In genomic region chr2:172556284-172557033, GRCh38 we compare ENCODE assay signal across 8 cellular contexts. TPM values are rescaled to one million over a fixed set of nuclear protein-coding genes. Genes with fewer than 3 reads are reported as not detected.
DNase-seq lines count a peak whose midpoint lies in the region; ATAC-seq and TF ChIP-seq lines count a peak whose summit lies in the region.

No MANE protein-coding gene starts in this region.

- H2BK15ac ChIP-seq in neuronal stem cell (ENCODE audit: low read length): no peak overlapping the region

- ATAC-seq in GM19452 (IDR thresholded peaks at IDR 0.05; ENCODE audit: unreplicated experiment): peak; percentile 72
- peak; percentile 57 for ATAC-seq in HG03521 (IDR thresholded peaks at IDR 0.05; ENCODE audit: unreplicated experiment)
- ATAC-seq in PC-3: peak; percentile 51

- TF ChIP-seq CTCF in PC-3 (conservative IDR thresholded peaks at IDR 0.05; ENCODE audit: low read depth, low read length) (no peak), fibroblast of the aortic adventitia (IDR thresholded peaks at IDR 0.05; ENCODE audit: insufficient read depth, low read length) (no peak)

- H3K27ac ChIP-seq in PC-3 (ENCODE audit: low read length) (peak overlapping the region; percentile 38), neuronal stem cell (replicated peaks; ENCODE audit: low read length) (no peak overlapping the region)

- H3K27me3 ChIP-seq in PC-3 (ENCODE audit: low read length) (no peaks in the 10 kb centered on the region), neuronal stem cell (ENCODE audit: control insufficient read depth in 3 of 3, insufficient read depth in 3 of 3, low read depth in 1 of 3, low read length in 3 of 3) (peaks cover 0 to 6% (median 0%) of the 10 kb centered on the region in 3 experiments)

- intact Hi-C loops in PC-3 (cut with micrococcal nuclease): no loop called here
- intact Hi-C loops in activated T-helper 1 cell treated with anti-CD3 and anti-CD28 coated beads, Interleukin-12 subunit alpha, Interleukin-12 subunit beta, Interleukin-2, Interleukin-4 antibody, amounts not matched to agents 30 ng/mL and 10 ng/mL and 1 ng/mL, durations not matched to agents 14 hours and 24 hours and 36 hours (cut with micrococcal nuclease): loop anchor here (1.0 to 10.0 kb wide), 6 partner anchors 518 to 1930 kb away; partner anchors contain the start of genes GPR155, HAT1, MAP3K20 and OLA1

- peak overlapping the region; percentile 95 for H3K27ac Mint-ChIP-seq in activated T-helper 1 cell treated with anti-CD3 and anti-CD28 coated beads, Interleukin-12 subunit alpha, Interleukin-12 subunit beta, Interleukin-2, Interleukin-4 antibody, amounts not matched to agents 30 ng/mL and 10 ng/mL and 1 ng/mL, durations not matched to agents 14 hours and 24 hours and 36 hours

- H3K79me1 ChIP-seq in neuronal stem cell (ENCODE audit: low read depth, low read length): no peaks in the 10 kb centered on the region

- DNase-seq in COLO668 (lab: John Stamatoyannopoulos, UW; ENCODE audit: unreplicated experiment): peak; percentile 70
- peak; percentile 64 for DNase-seq in PC-3
- peak; percentile 65 for DNase-seq in activated T-helper 1 cell treated with anti-CD3 and anti-CD28 coated beads, Interleukin-12 subunit alpha, Interleukin-12 subunit beta, Interleukin-2, Interleukin-4 antibody, amounts not matched to agents 30 ng/mL and 10 ng/mL and 1 ng/mL, durations not matched to agents 14 hours and 24 hours and 36 hours (ENCODE audit: low spot score)
- peak; percentile 80 for DNase-seq in fibroblast of the aortic adventitia (ENCODE audit: low read depth)
- DNase-seq in neuronal stem cell (ENCODE audit: low spot score): peak; percentile 57
- DNase-seq in superior temporal gyrus (ENCODE audit: extremely low spot score): peak; percentile 24

- no peak overlapping the region for H3K14ac ChIP-seq in neuronal stem cell (ENCODE audit: low read length)

- H3K4me2 ChIP-seq in PC-3 (ENCODE audit: low read length): peak overlapping the region; percentile 87
- peak overlapping the region; percentile 85 for H3K4me2 ChIP-seq in neuronal stem cell (ENCODE audit: insufficient read depth, low read length, poor library complexity, severe bottlenecking)

- peaks cover 23% of the 10 kb centered on the region for H3K36me3 Mint-ChIP-seq in activated T-helper 1 cell treated with anti-CD3 and anti-CD28 coated beads, Interleukin-12 subunit alpha, Interleukin-12 subunit beta, Interleukin-2, Interleukin-4 antibody, amounts not matched to agents 30 ng/mL and 10 ng/mL and 1 ng/mL, durations not matched to agents 14 hours and 24 hours and 36 hours (ENCODE audit: low read depth)

- no peaks in the 10 kb centered on the region for H3K9me2 ChIP-seq in PC-3 (replicated peaks; ENCODE audit: low read length)

- H4K20me1 ChIP-seq in PC-3 (ENCODE audit: low read length): peaks cover 24% of the 10 kb centered on the region

- POLR2A ChIA-PET in PC-3 (lab: Charles Lee; ENCODE audit: unreplicated experiment): no interaction called here

- H3K79me2 ChIP-seq in PC-3 (ENCODE audit: low read length): peaks cover 70% of the 10 kb centered on the region

- BruUV-seq in PC-3 (replicated peaks; lab: Mats Ljungman, UMichigan): no TSS peak

- no peak overlapping the region for H2BK5ac ChIP-seq in neuronal stem cell (ENCODE audit: low read length)

- H2BK120ac ChIP-seq in neuronal stem cell (ENCODE audit: low read depth, low read length): no peak overlapping the region

- H3K27me3 Mint-ChIP-seq in activated T-helper 1 cell treated with anti-CD3 and anti-CD28 coated beads, Interleukin-12 subunit alpha, Interleukin-12 subunit beta, Interleukin-2, Interleukin-4 antibody, amounts not matched to agents 30 ng/mL and 10 ng/mL and 1 ng/mL, durations not matched to agents 14 hours and 24 hours and 36 hours (ENCODE audit: insufficient read depth): no peaks in the 10 kb centered on the region

- H2AK5ac ChIP-seq in neuronal stem cell (ENCODE audit: low read depth, low read length): no peak overlapping the region

- H3K18ac ChIP-seq in neuronal stem cell (ENCODE audit: low read length): peak overlapping the region; percentile 84

- no peaks in the 10 kb centered on the region for H3K9me3 Mint-ChIP-seq in activated T-helper 1 cell treated with anti-CD3 and anti-CD28 coated beads, Interleukin-12 subunit alpha, Interleukin-12 subunit beta, Interleukin-2, Interleukin-4 antibody, amounts not matched to agents 30 ng/mL and 10 ng/mL and 1 ng/mL, durations not matched to agents 14 hours and 24 hours and 36 hours

- H3K36me3 ChIP-seq in PC-3 (ENCODE audit: low read depth, low read length): peaks cover 11% of the 10 kb centered on the region; the same call in 1 of the 2 replicates
- H3K36me3 ChIP-seq in neuronal stem cell (replicated peaks in 1 of 2; ENCODE audit: control insufficient read depth in 2 of 2, insufficient read depth in 2 of 2, low read length in 2 of 2): peaks cover 0 to 8% of the 10 kb centered on the region in 2 donors

- peak overlapping the region; percentile 99 for H3K23ac ChIP-seq in neuronal stem cell (ENCODE audit: low read depth, low read length, poor library complexity)

- no peaks in the 10 kb centered on the region for H3K9me3 ChIP-seq in PC-3 (ENCODE audit: low read length)
- no peaks in the 10 kb centered on the region for H3K9me3 ChIP-seq in neuronal stem cell (replicated peaks in 1 of 2; ENCODE audit: control insufficient read depth in 2 of 2, insufficient read depth in 1 of 2, low read depth in 1 of 2, low read length in 2 of 2)

- H3K4me3 ChIP-seq in PC-3 (ENCODE audit: low read length) (peak overlapping the region; percentile 95), fibroblast of the aortic adventitia (ENCODE audit: low read depth, low read length) (peak overlapping the region; percentile 89), neuronal stem cell (ENCODE audit: low read length in 2 of 2) (peak overlapping the region; percentile 87 to 96)

- H4K91ac ChIP-seq in neuronal stem cell (ENCODE audit: low read depth, low read length, poor library complexity): no peak overlapping the region

- no CpG with 5 or more reads among the region's 52 CpGs for WGBS in neuronal stem cell (ENCODE audit: extremely low coverage in 2 of 2, insufficient read length in 2 of 2, insufficient replicate concordance in 1 of 2), 2 donors

- H3F3A ChIP-seq in PC-3 (ENCODE audit: low read length, unreplicated experiment): no peaks in the 10 kb centered on the region

- H2BK12ac ChIP-seq in neuronal stem cell (ENCODE audit: low read length): no peak overlapping the region

- no peak overlapping the region for H3K4ac ChIP-seq in neuronal stem cell (ENCODE audit: low read length)

- H4K8ac ChIP-seq in neuronal stem cell (ENCODE audit: low read depth, low read length): no peak overlapping the region

- CTCF ChIA-PET in PC-3 (lab: Charles Lee): no interaction called here

- H3K9ac ChIP-seq in PC-3 (ENCODE audit: low read length) (peak overlapping the region; percentile 80), neuronal stem cell (ENCODE audit: low read depth, low read length, poor library complexity) (peak overlapping the region; percentile 90)

- H3K4me1 ChIP-seq in PC-3 (ENCODE audit: insufficient read depth, low read length): peaks cover 48% of the 10 kb centered on the region
- peaks cover 4 to 16% of the 10 kb centered on the region in 2 donors for H3K4me1 ChIP-seq in neuronal stem cell (ENCODE audit: control insufficient read depth in 2 of 2, insufficient read depth in 1 of 2, low read depth in 1 of 2, low read length in 2 of 2)

- H2AFZ ChIP-seq in PC-3 (ENCODE audit: low read length) (peak overlapping the region; percentile 74), neuronal stem cell (ENCODE audit: low read length) (peak overlapping the region; percentile 97)

- peak overlapping the region; percentile 92 for H3K4me3 Mint-ChIP-seq in activated T-helper 1 cell treated with anti-CD3 and anti-CD28 coated beads, Interleukin-12 subunit alpha, Interleukin-12 subunit beta, Interleukin-2, Interleukin-4 antibody, amounts not matched to agents 30 ng/mL and 10 ng/mL and 1 ng/mL, durations not matched to agents 14 hours and 24 hours and 36 hours

- H3K4me1 Mint-ChIP-seq in activated T-helper 1 cell treated with anti-CD3 and anti-CD28 coated beads, Interleukin-12 subunit alpha, Interleukin-12 subunit beta, Interleukin-2, Interleukin-4 antibody, amounts not matched to agents 30 ng/mL and 10 ng/mL and 1 ng/mL, durations not matched to agents 14 hours and 24 hours and 36 hours (ENCODE audit: low read depth): peaks cover 65% of the 10 kb centered on the region

RNA-seq across cellular contexts. Expression of gene PDK1, which starts 0.6 kb away (rescaled TPM):
- total RNA-seq in PC-3 (2014; rRNA removed) (45.8 and 66.3 TPM in 2 replicates), fibroblast of the aortic adventitia (ENCODE audit: low replicate concordance) (5.6 and 16.4 TPM in 2 replicates)
- total RNA-seq in activated T-helper 1 cell treated with anti-CD3 and anti-CD28 coated beads, Interleukin-12 subunit alpha, Interleukin-12 subunit beta, Interleukin-2, Interleukin-4 antibody, amounts not matched to agents 30 ng/mL and 10 ng/mL and 1 ng/mL, durations not matched to agents 14 hours and 24 hours and 36 hours: 27.6 and 35.8 TPM in 2 replicates
- polyA plus RNA-seq in neuronal stem cell (2013, experiment 1 of 2): 4.1 TPM
- 4.5 TPM for polyA plus RNA-seq in neuronal stem cell (2013, experiment 2 of 2)

Comparison
In these comparisons a context has a peak if more than half of its experiments do, and no peak if none do; other contexts are left out.
1. DNase-seq: peak in every context shown above with its lines; median percentile 80 in fibroblast of the aortic adventitia; 70 in COLO668; 65 in activated T-helper 1 cell treated with anti-CD3 and anti-CD28 coated beads, Interleukin-12 subunit alpha, Interleukin-12 subunit beta, Interleukin-2, Interleukin-4 antibody, amounts not matched to agents 30 ng/mL and 10 ng/mL and 1 ng/mL, durations not matched to agents 14 hours and 24 hours and 36 hours; 64 in PC-3; 57 in neuronal stem cell; 24 in superior temporal gyrus.